ENCODE assay signal across 24 cellular contexts in the genomic region with DNA sequence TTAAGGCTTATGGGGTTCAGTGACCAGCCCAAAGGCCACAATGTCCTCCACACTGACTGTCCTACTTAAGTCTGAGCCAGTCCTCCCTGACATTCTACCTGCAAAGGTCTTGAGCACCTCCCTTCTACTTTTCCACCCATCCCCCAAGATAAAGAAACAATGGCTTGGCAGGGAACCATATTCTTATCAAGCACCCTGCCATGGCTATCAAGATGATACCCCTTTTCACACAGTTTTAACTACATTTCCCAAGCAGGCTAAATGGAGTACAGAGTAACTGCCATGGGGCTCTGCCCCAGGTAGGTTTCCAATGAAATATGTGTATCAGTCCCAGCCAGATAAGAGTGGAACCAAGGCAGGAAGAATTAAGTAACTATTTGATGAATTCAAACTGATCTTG.
"Had no signal": no experiment of that assay in that cellular context is flagged by ENCODE, and none has a peak within 500 bp of the region (broad histone marks: within the 10 kb centered on the region; RNA-seq: fewer than 3 reads in every experiment).

No MANE protein-coding gene starts in this region.

- ATAC-seq: effector memory CD8-positive, alpha-beta T cell; esophagus mucosa; foreskin keratinocyte; gastrocnemius medialis; gastroesophageal sphincter; heart left ventricle; heart right ventricle had no signal

- H3K9me3 ChIP-seq: colonic mucosa, gastrocnemius medialis had no signal

- H3K4me3 Mint-ChIP-seq: dendritic cell treated with granulocyte-macrophage colony-stimulating factor and Interleukin-4, amounts not matched to agents 40 ng/mL and 50 ng/mL, for 4 days; effector memory CD8-positive, alpha-beta T cell had no signal

- H3K27ac Mint-ChIP-seq: dendritic cell treated with granulocyte-macrophage colony-stimulating factor and Interleukin-4, amounts not matched to agents 40 ng/mL and 50 ng/mL, for 4 days; effector memory CD8-positive, alpha-beta T cell had no signal

- H3K27ac ChIP-seq: colonic mucosa, coronary artery, dorsolateral prefrontal cortex, epithelial cell of prostate, esophagus muscularis mucosa, esophagus squamous epithelium, foreskin keratinocyte, gastrocnemius medialis, gastroesophageal sphincter, heart left ventricle, heart right ventricle had no signal

- H3K4me3 ChIP-seq: colonic mucosa, coronary artery, dorsolateral prefrontal cortex, esophagus muscularis mucosa, esophagus squamous epithelium, gastrocnemius medialis, gastroesophageal sphincter, heart left ventricle, heart right ventricle had no signal

- H3K36me3 ChIP-seq: colonic mucosa, esophagus muscularis mucosa, esophagus squamous epithelium, gastrocnemius medialis, gastroesophageal sphincter, heart left ventricle, heart right ventricle had no signal

- H3K4me1 ChIP-seq: colonic mucosa, esophagus muscularis mucosa, esophagus squamous epithelium, foreskin keratinocyte, gastrocnemius medialis, gastroesophageal sphincter, heart left ventricle, heart right ventricle had no signal

- H3K27me3 ChIP-seq: colonic mucosa, foreskin keratinocyte had no signal

- DNase-seq: colonic mucosa; cortex of kidney; dermis blood vessel endothelial cell; dorsolateral prefrontal cortex; effector CD4-positive, alpha-beta T cell; effector CD8-positive, alpha-beta T cell; effector memory CD4-positive, alpha-beta T cell; effector memory CD8-positive, alpha-beta T cell; erythroblast; esophagus squamous epithelium; foreskin fibroblast; foreskin keratinocyte; foreskin melanocyte; gastrocnemius medialis; glutamatergic neuron; head of caudate nucleus; heart left ventricle; heart right ventricle had no signal
